1 cellular context compared by ENCODE assay signal in genomic region chr10:99620713-99621453, GRCh38.
A peak's percentile ranks its signal among the peaks of the same experiment; 100 is the strongest.
TF ChIP-seq lines count a peak whose summit lies in the region.

No MANE protein-coding gene starts in this region.

TF ChIP-seq in HepG2, 621 proteins besides CTCF, POLR2A, EP300 and RAD21 (continued from another document and continues in another):
- TF ChIP-seq ATF6 (CRISPR knock-in tag; conservative IDR thresholded peaks at IDR 0.05) (no peak; the same call in 1 of the 2 replicates), KDM3A (CRISPR knock-in tag; IDR thresholded peaks at IDR 0.05; ENCODE audit: low read depth) (peak; percentile 53; the same call in 1 of the 2 replicates), ZNF710 (CRISPR knock-in tag; IDR thresholded peaks at IDR 0.05; ENCODE audit: borderline replicate concordance) (0 out of 2 replicates have a peak, but pooled peaks have one; percentile 79), ARID2 (CRISPR knock-in tag; IDR thresholded peaks at IDR 0.05; ENCODE audit: borderline replicate concordance) (peak; percentile 88), ATF2 (CRISPR knock-in tag; IDR thresholded peaks at IDR 0.05) (peak; percentile 76), MXD3 (CRISPR knock-in tag; IDR thresholded peaks at IDR 0.05) (peak; percentile 86), HOMEZ (CRISPR knock-in tag; IDR thresholded peaks at IDR 0.05; ENCODE audit: low read depth) (peak; percentile 31), ZNF766 (CRISPR knock-in tag; IDR thresholded peaks at IDR 0.05; ENCODE audit: borderline replicate concordance) (peak; percentile 69; the same call in 1 of the 2 replicates), NPAS2 (CRISPR knock-in tag; IDR thresholded peaks at IDR 0.05; ENCODE audit: borderline replicate concordance) (no peak), RARA (CRISPR knock-in tag; IDR thresholded peaks at IDR 0.05) (peak; percentile 4; the same call in 1 of the 2 replicates), ZNF354B (CRISPR knock-in tag; IDR thresholded peaks at IDR 0.05) (0 out of 2 replicates have a peak, but pooled peaks have one; percentile 72), ZFP82 (CRISPR knock-in tag; IDR thresholded peaks at IDR 0.05; ENCODE audit: borderline replicate concordance) (peak; percentile 57), ELF1 (CRISPR knock-in tag; IDR thresholded peaks at IDR 0.05) (peak; percentile 49), MXD4 (CRISPR knock-in tag; IDR thresholded peaks at IDR 0.05) (peak; percentile 84), ZHX2 (IDR thresholded peaks at IDR 0.05; ENCODE audit: low read depth) (peak; percentile 40; the same call in 1 of the 2 replicates), ZHX2 (CRISPR knock-in tag; IDR thresholded peaks at IDR 0.05; ENCODE audit: borderline replicate concordance) (no peak), ZFP37 (CRISPR knock-in tag; IDR thresholded peaks at IDR 0.05; ENCODE audit: borderline replicate concordance) (peak; percentile 84; the same call in 1 of the 2 replicates), ZBTB46 (CRISPR knock-in tag; IDR thresholded peaks at IDR 0.05; ENCODE audit: borderline replicate concordance) (no peak), MTF2 (CRISPR knock-in tag; IDR thresholded peaks at IDR 0.05; ENCODE audit: borderline replicate concordance) (peak; percentile 77; the same call in 1 of the 2 replicates), HNF1B (CRISPR knock-in tag; IDR thresholded peaks at IDR 0.05) (peak; percentile 90), GRHL1 (CRISPR knock-in tag; conservative IDR thresholded peaks at IDR 0.05) (no peak), SMAD3 (CRISPR knock-in tag; IDR thresholded peaks at IDR 0.05) (no peak), AHDC1 (CRISPR knock-in tag; IDR thresholded peaks at IDR 0.05; ENCODE audit: borderline replicate concordance) (peak; percentile 75; the same call in 1 of the 2 replicates), ZNF567 (CRISPR knock-in tag; IDR thresholded peaks at IDR 0.05; ENCODE audit: borderline replicate concordance) (no peak; the same call in 1 of the 2 replicates)
